Comparison of ENCODE assay signal across 8 cellular contexts in the genomic region with DNA sequence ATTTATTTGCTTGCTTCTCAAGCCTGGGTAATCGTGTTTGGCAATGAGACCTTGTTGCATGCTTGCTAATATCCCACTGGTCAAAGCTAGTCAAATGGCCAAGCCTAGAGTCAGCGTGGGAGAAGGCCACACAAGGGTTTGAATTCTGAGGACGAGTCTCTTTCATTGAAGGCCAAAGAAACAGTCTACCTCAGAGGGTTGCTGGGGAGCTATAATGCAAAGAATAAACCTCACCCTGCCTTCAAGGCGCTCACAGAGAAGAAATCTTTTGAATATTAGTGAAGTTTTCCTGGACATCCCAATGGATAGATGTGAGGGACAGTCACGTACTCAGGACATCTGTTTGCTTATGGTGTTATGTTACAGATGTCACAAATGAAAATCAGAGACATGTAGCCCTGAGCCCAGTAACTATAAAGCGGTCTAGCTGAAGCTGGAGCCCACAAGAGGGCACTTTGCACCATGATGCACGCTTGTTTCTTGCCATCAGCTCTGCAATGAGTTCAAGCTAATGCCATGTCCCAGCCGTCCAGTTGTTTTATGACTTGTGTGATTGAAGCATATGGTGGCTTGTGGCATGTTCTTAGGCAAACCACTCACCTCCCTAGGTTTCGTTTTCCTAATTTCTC. TPM values are rescaled to one million over a fixed set of nuclear protein-coding genes. Genes with fewer than 3 reads are reported as not detected.
A peak's percentile ranks its signal among the peaks of the same experiment; 100 is the strongest.
DNase-seq lines count a peak whose midpoint lies in the region; ATAC-seq and TF ChIP-seq lines count a peak whose summit lies in the region.

No MANE protein-coding gene starts in this region.

- peak; percentile 79 for TF ChIP-seq CTCF in MM.1S (IDR thresholded peaks at IDR 0.05; ENCODE audit: low read length)
- peak; percentile 45 for TF ChIP-seq CTCF in thoracic aorta (IDR thresholded peaks at IDR 0.05)

- H3K27me3 ChIP-seq in MM.1S (replicated peaks; ENCODE audit: insufficient read depth, low read length): no peaks in the 10 kb centered on the region
- no peaks in the 10 kb centered on the region for H3K27me3 ChIP-seq in effector memory CD4-positive, alpha-beta T cell (replicated peaks; ENCODE audit: control insufficient read depth, insufficient read depth, low read length, poor library complexity, severe bottlenecking)
- peaks cover 5% of the 10 kb centered on the region for H3K27me3 ChIP-seq in mononuclear cell (ENCODE audit: insufficient read depth, low read length)
- H3K27me3 ChIP-seq in thoracic aorta (replicated peaks; ENCODE audit: insufficient read depth): no peaks in the 10 kb centered on the region

- H3K9me3 ChIP-seq in MM.1S (replicated peaks; ENCODE audit: insufficient read depth, low read length) (no peaks in the 10 kb centered on the region), mononuclear cell (ENCODE audit: low read depth, low read length) (no peaks in the 10 kb centered on the region), thoracic aorta (no peaks in the 10 kb centered on the region)
- H3K9me3 ChIP-seq in effector memory CD4-positive, alpha-beta T cell (ENCODE audit: control insufficient read depth, low read length): no peaks in the 10 kb centered on the region

- peaks cover 9% of the 10 kb centered on the region; the same call in 1 of the 2 replicates for H3F3A ChIP-seq in MM.1S (ENCODE audit: insufficient read depth, low read length)

- no peaks in the 10 kb centered on the region for H3K9me2 ChIP-seq in MM.1S (replicated peaks; ENCODE audit: insufficient read depth, low read length)

- H3K4me2 ChIP-seq in MM.1S (ENCODE audit: low read depth, low read length): peak overlapping the region; percentile 91

- peak overlapping the region; percentile 82 for H2AFZ ChIP-seq in MM.1S (ENCODE audit: low read length)

- H3K4me1 ChIP-seq in MM.1S (ENCODE audit: low read length) (peaks cover 20% of the 10 kb centered on the region), mononuclear cell (ENCODE audit: insufficient read depth, low read length) (peaks cover 10% of the 10 kb centered on the region), thoracic aorta (ENCODE audit: control insufficient read depth in 1 of 2, low read depth in 2 of 2) (peaks cover 0 to 7% of the 10 kb centered on the region in 2 donors)
- peaks cover 8% of the 10 kb centered on the region for H3K4me1 ChIP-seq in effector memory CD4-positive, alpha-beta T cell (ENCODE audit: control insufficient read depth, insufficient read depth, low read length, poor library complexity, severe bottlenecking)

- peak; percentile 33 for DNase-seq in NCI-H82 (lab: John Stamatoyannopoulos, UW)
- DNase-seq in NCI-H82 treated with DMSO at 0.1 percent for 48 hours (lab: John Stamatoyannopoulos, UW; ENCODE audit: unreplicated experiment): no peak
- peak; percentile 66 for DNase-seq in H4 (ENCODE audit: low spot score)
- peak; percentile 83 for DNase-seq in MM.1S
- peak; percentile 32 for DNase-seq in UCSD-AML1 (lab: John Stamatoyannopoulos, UW; ENCODE audit: unreplicated experiment)
- DNase-seq in effector memory CD4-positive, alpha-beta T cell: peak in 2 of 3 donors; percentile 1 to 11
- no peak for DNase-seq in thoracic aorta (ENCODE audit: low spot score)

- H3K27ac ChIP-seq in MM.1S (ENCODE audit: low read length) (no peak overlapping the region), thoracic aorta (no peak overlapping the region)
- H3K27ac ChIP-seq in effector memory CD4-positive, alpha-beta T cell (ENCODE audit: insufficient read depth, low read length, poor library complexity, severe bottlenecking): no peak overlapping the region

- H3K79me2 ChIP-seq in MM.1S (ENCODE audit: low read length): no peaks in the 10 kb centered on the region

- H3K4me3 ChIP-seq in MM.1S (ENCODE audit: low read length) (peak overlapping the region; percentile 56), mononuclear cell (ENCODE audit: low read length) (peak overlapping the region; percentile 52), thoracic aorta (peak overlapping the region; percentile 76)
- H3K4me3 ChIP-seq in effector memory CD4-positive, alpha-beta T cell (ENCODE audit: insufficient read depth, low read depth, low read length, poor library complexity, severe bottlenecking): peak overlapping the region; percentile 63

- peak; percentile 86 for ATAC-seq in thoracic aorta (ENCODE audit: insufficient number of reproducible peaks, low FRiP score, low read depth)

- no peaks in the 10 kb centered on the region for H4K20me1 ChIP-seq in MM.1S (ENCODE audit: insufficient read depth, low read length)

- no peaks in the 10 kb centered on the region for H3K36me3 ChIP-seq in MM.1S (replicated peaks; ENCODE audit: insufficient read depth, low read length)
- H3K36me3 ChIP-seq in effector memory CD4-positive, alpha-beta T cell (ENCODE audit: control insufficient read depth, insufficient read depth, low read length): no peaks in the 10 kb centered on the region
- no peaks in the 10 kb centered on the region for H3K36me3 ChIP-seq in thoracic aorta

- peak overlapping the region; percentile 43; the same call in 1 of the 2 replicates for H3K9ac ChIP-seq in MM.1S (ENCODE audit: low read length)

RNA-seq across cellular contexts. Expression of a gene that starts 1.1 kb away (rescaled TPM):
- total RNA-seq in H4 (2014; rRNA removed; shearing (Covaris generic)): 16.8 and 33.0 TPM in 2 replicates
- total RNA-seq in mononuclear cell (0.63 TPM), thoracic aorta (1 to 10 TPM; 3.5 to 5.7 TPM)

RNA-seq across cellular contexts. Expression of a gene that starts 36.6 kb away (rescaled TPM):
- 1.4 and 2.2 TPM in 2 replicates for total RNA-seq in H4 (2014; rRNA removed; shearing (Covaris generic))
- total RNA-seq in mononuclear cell (0.42 TPM), thoracic aorta (10 to 100 TPM in 1 of 2 donors, 1 to 10 TPM in 1; 9.9 to 12.8 TPM)

Comparison
In these comparisons a context has a peak if more than half of its experiments do, and no peak if none do; other contexts are left out.
1. DNase-seq: peak in NCI-H82 (single experiment), H4 (single experiment), MM.1S (single experiment), UCSD-AML1 (single experiment) and effector memory CD4-positive, alpha-beta T cell (2 of 3); none in NCI-H82 treated with DMSO at 0.1 percent for 48 hours (single experiment) and thoracic aorta (single experiment).
2. Peak in every context shown above with its lines, with median percentiles within 50 percentile points of each other: H3K4me3 ChIP-seq.